31 cellular contexts compared by ENCODE assay signal in the genomic region with DNA sequence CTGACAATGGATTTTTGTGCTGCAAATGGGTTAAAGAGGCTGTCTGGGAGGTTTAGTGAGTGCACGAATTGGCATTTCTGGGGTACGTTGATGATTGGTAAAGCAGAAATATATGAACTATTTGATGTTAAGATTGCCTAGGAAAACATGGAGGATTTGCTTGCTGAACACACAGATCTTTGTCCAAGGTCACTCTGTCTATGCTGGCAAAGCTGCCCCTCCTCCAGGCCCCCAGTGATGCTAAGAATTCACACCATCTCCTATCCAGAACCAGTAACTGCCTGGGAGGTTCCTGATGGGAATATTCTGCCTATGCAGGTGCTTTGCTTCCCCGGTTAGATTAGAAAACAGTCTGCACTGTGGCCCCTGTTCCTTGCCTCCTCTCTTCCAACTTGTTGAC. TPM values are rescaled to one million over a fixed set of nuclear protein-coding genes. Genes with fewer than 3 reads are reported as not detected.
"Had no signal": no experiment of that assay in that cellular context is flagged by ENCODE, and none has a peak within 500 bp of the region (broad histone marks: within the 10 kb centered on the region; RNA-seq: fewer than 3 reads in every experiment).

No MANE protein-coding gene starts in this region.

- H3K36me3 ChIP-seq: stomach, suprapubic skin, thoracic aorta, thyroid gland, tibial artery, tibial nerve, transverse colon, upper lobe of left lung, upper lobe of right lung, uterus, vagina had no signal

- DNase-seq: stimulated activated CD4-positive, alpha-beta T cell treated with anti-CD3 and anti-CD28 coated beads, Interleukin-2, amount 100 ng/mL, for 48 hours; stimulated activated CD4-positive, alpha-beta T cell treated with anti-CD3 and anti-CD28 coated beads, Interleukin-4, amount 100 ng/mL, for 1 hour; stimulated activated CD4-positive, alpha-beta T cell treated with anti-CD3 and anti-CD28 coated beads, Interleukin-4, amount 100 ng/mL, for 24 hours; stimulated activated CD4-positive, alpha-beta T cell treated with anti-CD3 and anti-CD28 coated beads, Interleukin-4, amount 100 ng/mL, for 4 hours; stimulated activated CD8-positive, alpha-beta memory T cell treated with anti-CD3 and anti-CD28 coated beads, Interleukin-4, amount 100 ng/mL, for 48 hours; stimulated activated naive B cell treated with anti-CD40 and anti-IgM and Interleukin-4, amounts not matched to agents 10 μg/mL and 1 μg/mL and 100 μg/mL, for 72 hours; stimulated activated naive CD4-positive, alpha-beta T cell; stimulated activated naive CD4-positive, alpha-beta T cell treated with Interleukin-2 at 50 U/mL for 16 hours; stimulated activated naive CD8-positive, alpha-beta T cell treated with anti-CD3 and anti-CD28 coated beads, Interleukin-15, amount 100 ng/mL, for 72 hours; stimulated activated naive CD8-positive, alpha-beta T cell treated with anti-CD3 and anti-CD28 coated beads, Interleukin-15, Interleukin-2, amounts not matched to agents 100 U/mL and 50 U/mL, for 24 hours; stomach; substantia nigra; testis; thyroid gland; tibial artery; transverse colon; trophoblast cell; upper lobe of right lung; uterus had no signal

- ATAC-seq: stimulated activated effector memory CD8-positive, alpha-beta T cell treated with anti-CD3 and anti-CD28 coated beads, Interleukin-12 subunit alpha, Interleukin-12 subunit beta, amount 100 ng/mL, for 72 hours; stimulated activated memory B cell treated with anti-CD40 and anti-IgM and Interleukin-4, amounts not matched to agents 10 μg/mL and 1 μg/mL and 100 μg/mL, for 72 hours; stimulated activated naive B cell treated with anti-CD40 and anti-IgM and Interleukin-4, amounts not matched to agents 10 μg/mL and 1 μg/mL and 100 μg/mL, for 72 hours; stimulated activated naive CD8-positive, alpha-beta T cell treated with anti-CD3 and anti-CD28 coated beads, Interleukin-15, amount 100 ng/mL, for 72 hours; stimulated activated naive CD8-positive, alpha-beta T cell treated with anti-CD3 and anti-CD28 coated beads, Interleukin-15, Interleukin-2, amounts not matched to agents 100 U/mL and 50 U/mL, for 24 hours; upper lobe of right lung had no signal

- H3K27ac ChIP-seq: stomach, suprapubic skin, testis, thoracic aorta, thyroid gland, tibial artery, tibial nerve, transverse colon, upper lobe of left lung, upper lobe of right lung, uterus, vagina had no signal

- H3K27me3 ChIP-seq: suprapubic skin, testis, thyroid gland, tibial nerve, upper lobe of left lung, uterus, vagina had no signal

- H3K9me3 ChIP-seq: stomach, suprapubic skin, testis, thoracic aorta, thyroid gland, tibial artery, tibial nerve, transverse colon, upper lobe of left lung, upper lobe of right lung, uterus, vagina had no signal

- H3K4me1 ChIP-seq: suprapubic skin, testis, thyroid gland, tibial artery, tibial nerve, transverse colon, upper lobe of left lung, upper lobe of right lung, uterus, vagina had no signal

- H3K4me3 ChIP-seq: stomach, suprapubic skin, testis, thoracic aorta, thyroid gland, tibial artery, tibial nerve, transverse colon, upper lobe of left lung, upper lobe of right lung, uterus, vagina had no signal

- FAIRE-seq: urothelium cell line had no signal

RNA-seq across cellular contexts. Expression of a gene that starts 5.8 kb away (rescaled TPM):
- total RNA-seq: subcutaneous adipose tissue, suprapubic skin, temporal lobe, thoracic aorta, thyroid gland, tibial nerve, transverse colon, upper lobe of left lung, upper lobe of right lung, ureter, urinary bladder, uterus, vagina had no signal
- polyA plus RNA-seq: stomach, urinary bladder had no signal
